ENCODE assay signal across 8 cellular contexts in genomic region chr1:186374313-186375151, GRCh38. TPM values are rescaled to one million over a fixed set of nuclear protein-coding genes. Genes with fewer than 3 reads are reported as not detected.
DNase-seq lines count a peak whose midpoint lies in the region; ATAC-seq and TF ChIP-seq lines count a peak whose summit lies in the region.

No MANE protein-coding gene starts in this region.

- no peaks in the 10 kb centered on the region for H3K36me3 ChIP-seq in CD8-positive, alpha-beta T cell (ENCODE audit: insufficient read depth, low read length)

- POLR2A ChIA-PET in CD8-positive, alpha-beta T cell (lab: Charles Lee), result interaction anchor here (0.8 to 1.2 kb wide), 10 partner anchors 17 to 1620 kb away, joined by 3 to 5 read pairs (median 3); partner anchors contain the start of genes EDEM3, IVNS1ABP and SWT1

- H3K27ac Mint-ChIP-seq in CD8-positive, alpha-beta T cell, result peak overlapping the region; percentile 97
- peak overlapping the region; percentile 99 for H3K27ac Mint-ChIP-seq in activated T-helper 17 cell treated with anti-CD3 and anti-CD28 coated beads, Interleukin-2, amount 50 U/mL, for 72 hours
- H3K27ac Mint-ChIP-seq in osteocyte (ENCODE audit: unreplicated experiment), result peak overlapping the region; percentile 100

- intact Hi-C loops in CD8-positive, alpha-beta T cell (cut with DNase I, micrococcal nuclease), result loop anchor here (1.0 to 5.0 kb wide), 4 partner anchors 1057 to 1627 kb away; partner anchors contain the start of genes IVNS1ABP (in 1 of the 2), RNF2 (in 1 of the 2), SWT1 (in 1 of the 2) and TRMT1L (in 1 of the 2)

- H3K4me3 Mint-ChIP-seq in CD8-positive, alpha-beta T cell, result peak overlapping the region; percentile 98
- peak overlapping the region; percentile 99 for H3K4me3 Mint-ChIP-seq in activated T-helper 17 cell treated with anti-CD3 and anti-CD28 coated beads, Interleukin-2, amount 50 U/mL, for 72 hours
- peak overlapping the region; percentile 99 for H3K4me3 Mint-ChIP-seq in osteocyte (ENCODE audit: unreplicated experiment)

- H3K9me3 ChIP-seq in CD8-positive, alpha-beta T cell (ENCODE audit: low read length), result no peaks in the 10 kb centered on the region

- H3K4me1 ChIP-seq in CD8-positive, alpha-beta T cell (ENCODE audit: insufficient read depth, low read length), result peaks cover 24% of the 10 kb centered on the region
- peaks cover 19% of the 10 kb centered on the region for H3K4me1 ChIP-seq in foreskin keratinocyte

- peak in 4 of 7 experiments; percentile 4 to 38 (median 17) for DNase-seq in CD8-positive, alpha-beta T cell
- DNase-seq in NCI-H526 (lab: John Stamatoyannopoulos, UW) (peak; percentile 84 to 88), foreskin keratinocyte (peak; percentile 19 to 22), osteocyte (ENCODE audit: extremely low spot score, unreplicated experiment) (no peak)
- no peak for DNase-seq in activated CD8-positive, alpha-beta memory T cell treated with anti-CD3 and anti-CD28 coated beads for 24 hours

- H3K4me1 Mint-ChIP-seq in CD8-positive, alpha-beta T cell (ENCODE audit: low read depth), result peaks cover 44% of the 10 kb centered on the region
- H3K4me1 Mint-ChIP-seq in activated T-helper 17 cell treated with anti-CD3 and anti-CD28 coated beads, Interleukin-2, amount 50 U/mL, for 72 hours, result peaks cover 17% of the 10 kb centered on the region
- peaks cover 28% of the 10 kb centered on the region for H3K4me1 Mint-ChIP-seq in osteocyte (ENCODE audit: unreplicated experiment)

- no peaks in the 10 kb centered on the region for H3K9me3 Mint-ChIP-seq in CD8-positive, alpha-beta T cell
- no peaks in the 10 kb centered on the region for H3K9me3 Mint-ChIP-seq in activated T-helper 17 cell treated with anti-CD3 and anti-CD28 coated beads, Interleukin-2, amount 50 U/mL, for 72 hours
- H3K9me3 Mint-ChIP-seq in osteocyte (ENCODE audit: unreplicated experiment), result no peaks in the 10 kb centered on the region

- peak overlapping the region; percentile 92 for H3K27ac ChIP-seq in CD8-positive, alpha-beta T cell (ENCODE audit: low read depth, low read length)
- H3K27ac ChIP-seq in foreskin keratinocyte, result peak overlapping the region; percentile 99

- no peaks in the 10 kb centered on the region for H3K27me3 Mint-ChIP-seq in CD8-positive, alpha-beta T cell (ENCODE audit: low read depth)
- H3K27me3 Mint-ChIP-seq in activated T-helper 17 cell treated with anti-CD3 and anti-CD28 coated beads, Interleukin-2, amount 50 U/mL, for 72 hours, result no peaks in the 10 kb centered on the region
- no peaks in the 10 kb centered on the region for H3K27me3 Mint-ChIP-seq in osteocyte (ENCODE audit: unreplicated experiment)

- peak overlapping the region; percentile 82 for H3K4me3 ChIP-seq in CD8-positive, alpha-beta T cell (ENCODE audit: low read depth, low read length)

- ATAC-seq in CD8-positive, alpha-beta T cell, result peak; percentile 5
- peak; percentile 41 for ATAC-seq in GM18909 (IDR thresholded peaks at IDR 0.05; ENCODE audit: poor library complexity, unreplicated experiment)
- ATAC-seq in HG03108 (IDR thresholded peaks at IDR 0.05; ENCODE audit: unreplicated experiment), result peak; percentile 20
- peak; percentile 28 for ATAC-seq in activated T-helper 17 cell treated with anti-CD3 and anti-CD28 coated beads, Interleukin-2, amount 50 U/mL, for 72 hours (replicated peaks)
- ATAC-seq in foreskin keratinocyte, result peak; percentile 4

- CTCF ChIA-PET in CD8-positive, alpha-beta T cell (lab: Charles Lee), result interaction anchor here (0.6 to 1.5 kb wide), 13 partner anchors 8 to 1219 kb away, joined by 3 to 6 read pairs (median 3); partner anchors contain the start of gene PRG4

- H3K36me3 Mint-ChIP-seq in CD8-positive, alpha-beta T cell, result peaks cover 50% of the 10 kb centered on the region
- H3K36me3 Mint-ChIP-seq in activated T-helper 17 cell treated with anti-CD3 and anti-CD28 coated beads, Interleukin-2, amount 50 U/mL, for 72 hours (ENCODE audit: low read depth), result peaks cover 71% of the 10 kb centered on the region
- peaks cover 17% of the 10 kb centered on the region for H3K36me3 Mint-ChIP-seq in osteocyte (ENCODE audit: unreplicated experiment)

- no peak for TF ChIP-seq CTCF in CD8-positive, alpha-beta T cell (IDR thresholded peaks at IDR 0.05)
- no peak for TF ChIP-seq CTCF in foreskin keratinocyte (conservative IDR thresholded peaks at IDR 0.05)
- no peak for TF ChIP-seq CTCF in osteocyte (IDR thresholded peaks at IDR 0.05)

- H3K27me3 ChIP-seq in CD8-positive, alpha-beta T cell (ENCODE audit: insufficient read depth, low read length), result no peaks in the 10 kb centered on the region
- no peaks in the 10 kb centered on the region for H3K27me3 ChIP-seq in foreskin keratinocyte

RNA-seq across cellular contexts. Expression of gene TPR, which starts 0.5 kb away (rescaled TPM):
- total RNA-seq in CD8-positive, alpha-beta T cell, result 10 to 100 TPM; 89.3 to 98.0 TPM
- 100 to 1,000 TPM; 147 to 156 TPM for total RNA-seq in activated T-helper 17 cell treated with anti-CD3 and anti-CD28 coated beads, Interleukin-2, amount 50 U/mL, for 72 hours
- total RNA-seq in foreskin keratinocyte (59.2 and 61.9 TPM in 2 replicates), osteocyte (103 and 116 TPM in 2 replicates)
- polyA plus RNA-seq in foreskin keratinocyte, result 30.2 and 35.8 TPM in 2 replicates

RNA-seq across cellular contexts. Expression of gene ODR4, which starts 1.1 kb away (rescaled TPM):
- 10 to 100 TPM; 25.4 to 28.7 TPM for total RNA-seq in CD8-positive, alpha-beta T cell
- total RNA-seq in activated T-helper 17 cell treated with anti-CD3 and anti-CD28 coated beads, Interleukin-2, amount 50 U/mL, for 72 hours, result 10 to 100 TPM; 14.0 to 17.7 TPM
- total RNA-seq in foreskin keratinocyte (12.9 and 13.8 TPM in 2 replicates), osteocyte (17.0 and 19.5 TPM in 2 replicates)
- polyA plus RNA-seq in foreskin keratinocyte, result 7.5 and 7.6 TPM in 2 replicates

Comparison
In these comparisons a context has a peak if more than half of its experiments do, and no peak if none do; other contexts are left out.
1. DNase-seq: peak in CD8-positive, alpha-beta T cell (4 of 7), NCI-H526 (2 of 2) and foreskin keratinocyte (2 of 2); none in osteocyte (single experiment) and activated CD8-positive, alpha-beta memory T cell treated with anti-CD3 and anti-CD28 coated beads for 24 hours (single experiment).
2. Peak in every context shown above with its lines, with median percentiles within 50 percentile points of each other: ATAC-seq, H3K27ac Mint-ChIP-seq and H3K4me3 Mint-ChIP-seq.